In genomic region chrX:32483534-32484136, GRCh38 we compare ENCODE assay signal across 12 cellular contexts.
DNase-seq lines count a peak whose midpoint lies in the region; ATAC-seq, FAIRE-seq and TF ChIP-seq lines count a peak whose summit lies in the region.
"Had no signal": no experiment of that assay in that cellular context is flagged by ENCODE, and none has a peak within 500 bp of the region (broad histone marks: within the 10 kb centered on the region; RNA-seq: fewer than 3 reads in every experiment).

No MANE protein-coding gene starts in this region.

- no peak overlapping the region for H2AFZ ChIP-seq in HCT116 (ENCODE audit: low read depth, low read length, poor library complexity, severe bottlenecking)

- intact Hi-C loops in HCT116 (cut with micrococcal nuclease): no loop called here
- intact Hi-C loops in kidney (cut with DNase I): no loop called here

- H4K20me1 ChIP-seq in HCT116 (ENCODE audit: insufficient read depth): no peaks in the 10 kb centered on the region

- TF ChIP-seq RAD21 in HCT116 (IDR thresholded peaks at IDR 0.05; ENCODE audit: low read depth): no peak

- no peaks in the 10 kb centered on the region for H3K9me2 ChIP-seq in HCT116 (ENCODE audit: insufficient read depth)

- DNase-seq in DMS153 treated with DMSO at 0.1 percent for 48 hours (lab: John Stamatoyannopoulos, UW; ENCODE audit: unreplicated experiment) (peak; percentile 29), HCT116 (ENCODE audit: low read depth, low spot score) (no peak), RWPE1 (ENCODE audit: low spot score) (peak; percentile 0), kidney (no peak), NCI-H1436 treated with DMSO at 0.1 percent for 48 hours (lab: John Stamatoyannopoulos, UW) (no peak)
- DNase-seq: activated CD8-positive, alpha-beta T cell treated with anti-CD3 and anti-CD28 coated beads, Interleukin-2, amount 10 ng/mL, durations not matched to agents 7 days and 5 days; cerebellar nuclear complex; sigmoid colon had no signal

- TF ChIP-seq CTCF in HCT116 (IDR thresholded peaks at IDR 0.05 in 2 of 3, conservative IDR thresholded peaks at IDR 0.05 in 1 of 3; ENCODE audit: borderline replicate concordance in 1 of 3, insufficient read depth in 1 of 3, low read depth in 2 of 3, low read length in 2 of 3) (peak in 2 of 3 experiments; percentile 12 to 33; a peak in 1 of 6 replicates), RWPE1 (conservative IDR thresholded peaks at IDR 0.05; ENCODE audit: low read depth) (no peak), kidney (IDR thresholded peaks at IDR 0.05; ENCODE audit: borderline replicate concordance, extremely low read depth, insufficient read depth) (no peak)

- ATAC-seq in HCT116 (no peak), HG03469 (IDR thresholded peaks at IDR 0.05; ENCODE audit: unreplicated experiment) (no peak), GM21717 (IDR thresholded peaks at IDR 0.05; ENCODE audit: unreplicated experiment) (no peak), HG03280 (IDR thresholded peaks at IDR 0.05; ENCODE audit: unreplicated experiment) (no peak)
- ATAC-seq: activated CD8-positive, alpha-beta T cell treated with anti-CD3 and anti-CD28 coated beads, Interleukin-2, amount 10 ng/mL, durations not matched to agents 7 days and 5 days; stimulated activated memory B cell treated with anti-CD40 and anti-IgM and Interleukin-4, amounts not matched to agents 10 μg/mL and 1 μg/mL and 100 μg/mL, for 72 hours had no signal

- FAIRE-seq in kidney (lab: Jason Lieb, UNC): peak; percentile 97

- H3K27ac ChIP-seq in HCT116 (ENCODE audit: low read depth, low read length) (no peak overlapping the region), RWPE1 (no peak overlapping the region), kidney (ENCODE audit: low read depth in 2 of 2, low read length in 2 of 2) (no peak overlapping the region)
- H3K27ac ChIP-seq: sigmoid colon had no signal

- H3K4me3 ChIP-seq in HCT116 (replicated peaks in 1 of 2; ENCODE audit: low read depth in 1 of 2, low read length in 2 of 2): no peak overlapping the region
- H3K4me3 ChIP-seq in kidney (ENCODE audit: low read length in 2 of 2): no peak overlapping the region
- H3K4me3 ChIP-seq: sigmoid colon had no signal

- CTCF ChIA-PET in HCT116 (lab: Charles Lee) (no interaction called here), RWPE1 (lab: Yijun Ruan, JAX) (interaction anchor here (0.5 to 0.8 kb wide), 3 partner anchors 32 to 737 kb away, joined by 3 to 4 read pairs (median 3); no protein-coding TSS in a partner anchor)

- POLR2A ChIA-PET in HCT116 (lab: Charles Lee) (no interaction called here), RWPE1 (lab: Yijun Ruan, JAX; ENCODE audit: low non-redundant PET) (no interaction called here)

- no peaks in the 10 kb centered on the region for H3K79me2 ChIP-seq in HCT116 (ENCODE audit: insufficient read depth, low read length)

- RAD21 ChIA-PET in HCT116 (lab: Charles Lee; ENCODE audit: low non-redundant PET in 1 of 2, low total read pairs in 2 of 2, uncharacterized antibody in 2 of 2, unreplicated experiment in 2 of 2): no interaction called here

- no TSS peak for BruUV-seq in HCT116 (replicated peaks; lab: Mats Ljungman, UMichigan)

- H3K27me3 ChIP-seq in HCT116 (ENCODE audit: insufficient read depth, low read length): no peaks in the 10 kb centered on the region
- H3K27me3 ChIP-seq: sigmoid colon had no signal

- no peak for TF ChIP-seq POLR2A in HCT116 (IDR thresholded peaks at IDR 0.05; ENCODE audit: borderline replicate concordance, extremely low read depth, insufficient read depth, insufficient read length)

- H3K36me3 ChIP-seq in HCT116 (ENCODE audit: control insufficient read depth in 1 of 2, insufficient read depth in 2 of 2, low read length in 2 of 2) (no peaks in the 10 kb centered on the region), kidney (ENCODE audit: control insufficient read depth in 1 of 2, insufficient read depth in 2 of 2, low read length in 2 of 2) (no peaks in the 10 kb centered on the region)
- H3K36me3 ChIP-seq: sigmoid colon had no signal

- no peak overlapping the region for H3K4me2 ChIP-seq in HCT116 (ENCODE audit: low read length)

- H3K9ac ChIP-seq in HCT116 (ENCODE audit: low read length) (no peak overlapping the region), kidney (ENCODE audit: low read length in 2 of 2) (no peak overlapping the region)

- no peaks in the 10 kb centered on the region for H3K4me1 ChIP-seq in HCT116 (ENCODE audit: control insufficient read depth in 1 of 2, insufficient read depth in 2 of 2, low read length in 2 of 2)
- H3K4me1 ChIP-seq in kidney (ENCODE audit: control insufficient read depth in 1 of 2, insufficient read depth in 1 of 2, low read depth in 1 of 2, low read length in 2 of 2): no peaks in the 10 kb centered on the region
- H3K4me1 ChIP-seq: sigmoid colon had no signal

- no peaks in the 10 kb centered on the region for H3K9me3 ChIP-seq in HCT116 (ENCODE audit: control insufficient read depth in 1 of 2, insufficient read depth in 1 of 2, low read depth in 1 of 2, low read length in 2 of 2)
- H3K9me3 ChIP-seq in kidney (ENCODE audit: control insufficient read depth in 1 of 2, low read length in 2 of 2): no peaks in the 10 kb centered on the region
- H3K9me3 ChIP-seq: sigmoid colon had no signal

TF ChIP-seq in HCT116, 20 proteins besides CTCF, POLR2A, EP300 and RAD21:
- no peak for TF ChIP-seq CBX3 (IDR thresholded peaks at IDR 0.05; ENCODE audit: low read depth)
- TF ChIP-seq FOSL1 (IDR thresholded peaks at IDR 0.05; ENCODE audit: low read depth): no peak
- TF ChIP-seq ATF3 (IDR thresholded peaks at IDR 0.05): no peak
- TF ChIP-seq ZFX (IDR thresholded peaks at IDR 0.05): no peak
- no peak for TF ChIP-seq EGR1 (IDR thresholded peaks at IDR 0.05; ENCODE audit: low read depth)
- TF ChIP-seq POLR2AphosphoS5 (IDR thresholded peaks at IDR 0.05; ENCODE audit: low read depth, low read length): no peak
- no peak for TF ChIP-seq EZH2phosphoT487 (IDR thresholded peaks at IDR 0.05; ENCODE audit: borderline replicate concordance)
- TF ChIP-seq CEBPB (IDR thresholded peaks at IDR 0.05; ENCODE audit: low read depth): no peak
- TF ChIP-seq SRF (IDR thresholded peaks at IDR 0.05; ENCODE audit: low read depth): no peak
- TF ChIP-seq REST (IDR thresholded peaks at IDR 0.05; ENCODE audit: low read depth): no peak

Comparison
In these comparisons a context has a peak if more than half of its experiments do, and no peak if none do; other contexts are left out.
1. DNase-seq: peak in DMS153 treated with DMSO at 0.1 percent for 48 hours (single experiment) and RWPE1 (single experiment); none in HCT116 (single experiment), kidney (single experiment) and NCI-H1436 treated with DMSO at 0.1 percent for 48 hours (single experiment).
2. CTCF ChIP-seq: peak in HCT116 (2 of 3); none in RWPE1 (single experiment) and kidney (single experiment).